In genomic region chr2:129849559-129850160, GRCh38 we compare ENCODE assay signal across 8 cellular contexts.
DNase-seq lines count a peak whose midpoint lies in the region; ATAC-seq, FAIRE-seq and TF ChIP-seq lines count a peak whose summit lies in the region.

No MANE protein-coding gene starts in this region.

- peak; percentile 59 for FAIRE-seq in GM19239 (lab: Jason Lieb, UNC)

- ATAC-seq in HG03571 (IDR thresholded peaks at IDR 0.05; ENCODE audit: unreplicated experiment) = no peak

- H3K27me3 ChIP-seq in NT2/D1 (ENCODE audit: insufficient read depth, insufficient read length) = no peaks in the 10 kb centered on the region
- H3K27me3 ChIP-seq in liver (ENCODE audit: control insufficient read depth in 4 of 4, insufficient read depth in 4 of 4, low read length in 3 of 4) = no peaks in the 10 kb centered on the region
- no peaks in the 10 kb centered on the region for H3K27me3 ChIP-seq in vagina

- H3K27ac Mint-ChIP-seq in Calu3 (ENCODE audit: unreplicated experiment) = no peak overlapping the region

- no peaks in the 10 kb centered on the region for H3K9me3 Mint-ChIP-seq in Calu3 (ENCODE audit: low read depth, unreplicated experiment)

- no peaks in the 10 kb centered on the region for H3K27me3 Mint-ChIP-seq in Calu3 (ENCODE audit: unreplicated experiment)

- BruUV-seq in Calu3 (replicated peaks; lab: Mats Ljungman, UMichigan) = no TSS peak

- H3K9ac ChIP-seq in NT2/D1 (ENCODE audit: insufficient read length, low read depth) = no peak overlapping the region
- peak overlapping the region in 1 of 2 donors; percentile 47 for H3K9ac ChIP-seq in liver (ENCODE audit: low read depth in 1 of 2, low read length in 2 of 2)

- H3K4me3 Mint-ChIP-seq in Calu3 (ENCODE audit: low read depth, unreplicated experiment) = no peak overlapping the region

- no peaks in the 10 kb centered on the region for H3K9me3 ChIP-seq in NT2/D1 (ENCODE audit: insufficient read depth, low read length)
- H3K9me3 ChIP-seq in liver (ENCODE audit: control insufficient read depth in 4 of 4, low read length in 3 of 4) = no peaks in the 10 kb centered on the region
- H3K9me3 ChIP-seq in vagina = no peaks in the 10 kb centered on the region

- no peaks in the 10 kb centered on the region for H3K4me1 Mint-ChIP-seq in Calu3 (ENCODE audit: low read depth, unreplicated experiment)

- peak; percentile 89 to 93 for TF ChIP-seq RAD21 in liver (IDR thresholded peaks at IDR 0.05)

- no peak for TF ChIP-seq POLR2A in vagina (IDR thresholded peaks at IDR 0.05)

- no peaks in the 10 kb centered on the region for H3K36me3 Mint-ChIP-seq in Calu3 (ENCODE audit: insufficient read depth, unreplicated experiment)

- DNase-seq in Calu3 = no peak
- peak; percentile 15 for DNase-seq in GM19239 (ENCODE audit: insufficient read length, low spot score)
- peak; percentile 79 for DNase-seq in HS-27A (ENCODE audit: low read depth)
- DNase-seq in NT2/D1 (ENCODE audit: low read depth, low spot score) = peak; percentile 84
- DNase-seq in cerebellum (ENCODE audit: low spot score) = peak; percentile 14
- DNase-seq in vagina (ENCODE audit: extremely low spot score in 2 of 2) = no peak

- H3K4me1 ChIP-seq in NT2/D1 (ENCODE audit: insufficient read depth, insufficient read length) = no peaks in the 10 kb centered on the region
- H3K4me1 ChIP-seq in liver (ENCODE audit: control insufficient read depth in 4 of 4, insufficient read depth in 4 of 4, low read length in 3 of 4) = no peaks in the 10 kb centered on the region
- H3K4me1 ChIP-seq in vagina = no peaks in the 10 kb centered on the region

- 16% methylated on average over 6 of the region's 6 CpGs for WGBS in liver

- H3K4me3 ChIP-seq in NT2/D1 (ENCODE audit: insufficient read length, low read depth) = no peak overlapping the region
- H3K4me3 ChIP-seq in liver (ENCODE audit: low read depth in 1 of 3, low read length in 3 of 3) = no peak overlapping the region
- H3K4me3 ChIP-seq in vagina = no peak overlapping the region

- intact Hi-C loops in Calu3 (cut with micrococcal nuclease; ENCODE audit: unreplicated experiment) = loop anchor here (5.0 kb wide), 1 partner anchor 1527 kb away; no protein-coding TSS in a partner anchor
- intact Hi-C loops in vagina (cut with DNase I) = no loop called here

- H3K27ac ChIP-seq in liver (ENCODE audit: low read depth in 1 of 2, low read length in 2 of 2) (no peak overlapping the region), vagina (no peak overlapping the region)

- CTCF ChIA-PET in Calu3 (lab: Charles Lee) = no interaction called here

- TF ChIP-seq CTCF in Calu3 (IDR thresholded peaks at IDR 0.05; ENCODE audit: unreplicated experiment) (peak; percentile 25), liver (IDR thresholded peaks at IDR 0.05; ENCODE audit: low read depth, low read length, missing input control) (peak; percentile 69), vagina (IDR thresholded peaks at IDR 0.05) (peak; percentile 30 to 58 (median 56))

- H3K36me3 ChIP-seq in NT2/D1 (ENCODE audit: insufficient read depth, insufficient read length, low read length) (no peaks in the 10 kb centered on the region), liver (ENCODE audit: control insufficient read depth in 4 of 4, insufficient read depth in 3 of 4, low read depth in 1 of 4, low read length in 3 of 4) (no peaks in the 10 kb centered on the region), vagina (no peaks in the 10 kb centered on the region)

TF ChIP-seq in liver, 16 proteins besides CTCF, POLR2A, EP300 and RAD21:
- TF ChIP-seq YY1 (IDR thresholded peaks at IDR 0.05) (peak; percentile 93), EGR1 (IDR thresholded peaks at IDR 0.05; ENCODE audit: low read depth in 2 of 2) (no peak)

Comparison
In these comparisons a context has a peak if more than half of its experiments do, and no peak if none do; other contexts are left out.
1. DNase-seq: peak in GM19239 (single experiment), HS-27A (single experiment), NT2/D1 (single experiment) and cerebellum (single experiment); none in Calu3 (single experiment) and vagina (0 of 2).
2. Peak in every context shown above with its lines, with median percentiles within 50 percentile points of each other: CTCF ChIP-seq.